Comparison of ENCODE assay signal across 8 cellular contexts in genomic region chr21:15731243-15731613, GRCh38. TPM values are rescaled to one million over a fixed set of nuclear protein-coding genes. Genes with fewer than 3 reads are reported as not detected.
DNase-seq lines count a peak whose midpoint lies in the region; ATAC-seq and TF ChIP-seq lines count a peak whose summit lies in the region.

No MANE protein-coding gene starts in this region.

- H3K27me3 ChIP-seq in BLaER1 (no peaks in the 10 kb centered on the region), KMS-11 (ENCODE audit: insufficient read depth, low read depth) (no peaks in the 10 kb centered on the region), breast epithelium (no peaks in the 10 kb centered on the region)

- intact Hi-C loops in breast epithelium (cut with DNase I; ENCODE audit: low total_unique reads): loop anchor here (10.0 kb wide), 1 partner anchor 1904 kb away; no protein-coding TSS in a partner anchor
- intact Hi-C loops in mucosa of descending colon (cut with DNase I, micrococcal nuclease): no loop called here

- peaks cover 34% of the 10 kb centered on the region for H4K20me1 ChIP-seq in BLaER1
- H4K20me1 ChIP-seq in KMS-11 (ENCODE audit: insufficient read depth): peaks cover 5% of the 10 kb centered on the region

- ATAC-seq in mucosa of descending colon (peak; percentile 17), HG02840 (IDR thresholded peaks at IDR 0.05; ENCODE audit: low FRiP score, unreplicated experiment) (no peak)

- TF ChIP-seq CTCF in KMS-11 (conservative IDR thresholded peaks at IDR 0.05; ENCODE audit: low read depth, low read length) (no peak), breast epithelium (IDR thresholded peaks at IDR 0.05) (no peak), mucosa of descending colon (IDR thresholded peaks at IDR 0.05) (no peak)

- DNase-seq in breast epithelium (ENCODE audit: low spot score in 2 of 2): no peak
- DNase-seq in mucosa of descending colon: no peak
- DNase-seq in CD1c-positive myeloid dendritic cell (ENCODE audit: extremely low spot score): no peak
- DNase-seq in NOMO-1 treated with dmso at 0.1 percent for 144 hours (lab: John Stamatoyannopoulos, UW; ENCODE audit: unreplicated experiment): no peak
- no peak for DNase-seq in stimulated activated CD4-positive, alpha-beta T cell treated with anti-CD3 and anti-CD28 coated beads, Interleukin-4, amount 100 ng/mL, for 1 hour

- peaks cover 9% of the 10 kb centered on the region; the same call in 1 of the 2 replicates for H3K36me3 ChIP-seq in BLaER1
- no peaks in the 10 kb centered on the region for H3K36me3 ChIP-seq in KMS-11 (ENCODE audit: insufficient read depth)
- H3K36me3 ChIP-seq in breast epithelium: no peaks in the 10 kb centered on the region
- H3K36me3 ChIP-seq in mucosa of descending colon (ENCODE audit: low read depth): no peaks in the 10 kb centered on the region

- 0 out of 2 replicates have a peak overlapping the region, but pooled peaks have one; percentile 65 for H2AFZ ChIP-seq in KMS-11 (ENCODE audit: low read depth)

- H3K79me2 ChIP-seq in KMS-11 (ENCODE audit: insufficient read depth, low read depth): peaks cover 56% of the 10 kb centered on the region

- H3K9me3 ChIP-seq in BLaER1 (peaks cover 17% of the 10 kb centered on the region), breast epithelium (no peaks in the 10 kb centered on the region), mucosa of descending colon (no peaks in the 10 kb centered on the region)

- peak overlapping the region; percentile 93 for H3K4me3 ChIP-seq in BLaER1
- H3K4me3 ChIP-seq in KMS-11 (IDR thresholded peaks at IDR 0.05; ENCODE audit: insufficient read depth, low read depth, low read length): no peak overlapping the region
- peak overlapping the region; percentile 90 to 93 (median 92) for H3K4me3 ChIP-seq in breast epithelium
- peak overlapping the region; percentile 71 for H3K4me3 ChIP-seq in mucosa of descending colon

- peak overlapping the region; percentile 92 for H3K27ac ChIP-seq in BLaER1
- peak overlapping the region; percentile 69; the same call in 1 of the 2 replicates for H3K27ac ChIP-seq in KMS-11
- peak overlapping the region; percentile 44 to 96 for H3K27ac ChIP-seq in breast epithelium

- H3K9ac ChIP-seq in BLaER1 (peak overlapping the region; percentile 92), KMS-11 (peak overlapping the region; percentile 74)

- H3K4me2 ChIP-seq in BLaER1: peak overlapping the region; percentile 94
- peak overlapping the region; percentile 96 for H3K4me2 ChIP-seq in KMS-11

- no peak for TF ChIP-seq POLR2A in breast epithelium (IDR thresholded peaks at IDR 0.05)

- peaks cover 23% of the 10 kb centered on the region for H3K4me1 ChIP-seq in BLaER1
- H3K4me1 ChIP-seq in KMS-11 (ENCODE audit: low read depth, poor library complexity, severe bottlenecking): peaks cover 32% of the 10 kb centered on the region
- no peaks in the 10 kb centered on the region for H3K4me1 ChIP-seq in breast epithelium
- H3K4me1 ChIP-seq in mucosa of descending colon (ENCODE audit: low read depth): peaks cover 30% of the 10 kb centered on the region

RNA-seq across cellular contexts. Expression of gene USP25, which starts 1.4 kb away (rescaled TPM):
- total RNA-seq in breast epithelium (10 to 100 TPM; 52.8 to 78.4 (median 53.0) TPM), mucosa of descending colon (10 to 100 TPM; 33.5 to 48.2 (median 43.3) TPM)
